In the genomic region with DNA sequence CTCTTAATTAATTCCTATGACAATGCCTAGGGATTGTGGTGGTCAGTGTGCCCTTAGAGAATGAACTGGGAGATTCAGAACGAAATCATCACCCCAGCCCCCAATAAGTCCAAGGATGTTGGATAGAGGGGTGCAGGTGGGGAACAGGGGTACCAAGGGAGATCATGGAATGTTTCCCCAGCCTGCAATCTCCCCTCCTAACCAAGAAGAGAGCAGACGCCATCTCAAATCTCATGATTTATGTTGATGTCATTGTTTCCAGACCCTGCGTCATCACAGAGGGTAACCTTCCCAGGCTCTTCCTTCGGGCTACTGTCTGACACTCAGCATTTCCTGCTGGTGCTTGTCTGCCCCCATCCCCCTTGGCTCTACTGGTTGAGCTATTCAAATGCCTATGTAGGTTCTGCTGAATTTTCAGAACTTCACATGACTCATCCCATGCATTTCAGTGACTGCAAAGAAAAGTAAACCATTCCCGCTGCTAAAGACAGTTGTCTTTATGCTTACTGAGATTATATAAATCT, we compare ENCODE assay signal across 1 cellular context.
TF ChIP-seq lines count a peak whose summit lies in the region.

No MANE protein-coding gene starts in this region.

TF ChIP-seq in HEK293, 187 proteins besides CTCF, POLR2A, EP300 and RAD21 (continued from another document and continues in another):
- TF ChIP-seq, protein P1, sequence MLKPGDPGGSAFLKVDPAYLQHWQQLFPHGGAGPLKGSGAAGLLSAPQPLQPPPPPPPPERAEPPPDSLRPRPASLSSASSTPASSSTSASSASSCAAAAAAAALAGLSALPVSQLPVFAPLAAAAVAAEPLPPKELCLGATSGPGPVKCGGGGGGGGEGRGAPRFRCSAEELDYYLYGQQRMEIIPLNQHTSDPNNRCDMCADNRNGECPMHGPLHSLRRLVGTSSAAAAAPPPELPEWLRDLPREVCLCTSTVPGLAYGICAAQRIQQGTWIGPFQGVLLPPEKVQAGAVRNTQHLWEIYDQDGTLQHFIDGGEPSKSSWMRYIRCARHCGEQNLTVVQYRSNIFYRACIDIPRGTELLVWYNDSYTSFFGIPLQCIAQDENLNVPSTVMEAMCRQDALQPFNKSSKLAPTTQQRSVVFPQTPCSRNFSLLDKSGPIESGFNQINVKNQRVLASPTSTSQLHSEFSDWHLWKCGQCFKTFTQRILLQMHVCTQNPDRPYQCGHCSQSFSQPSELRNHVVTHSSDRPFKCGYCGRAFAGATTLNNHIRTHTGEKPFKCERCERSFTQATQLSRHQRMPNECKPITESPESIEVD (tag by site-specific recombination; IDR thresholded peaks at IDR 0.05): no peak
- TF ChIP-seq, protein P2, sequence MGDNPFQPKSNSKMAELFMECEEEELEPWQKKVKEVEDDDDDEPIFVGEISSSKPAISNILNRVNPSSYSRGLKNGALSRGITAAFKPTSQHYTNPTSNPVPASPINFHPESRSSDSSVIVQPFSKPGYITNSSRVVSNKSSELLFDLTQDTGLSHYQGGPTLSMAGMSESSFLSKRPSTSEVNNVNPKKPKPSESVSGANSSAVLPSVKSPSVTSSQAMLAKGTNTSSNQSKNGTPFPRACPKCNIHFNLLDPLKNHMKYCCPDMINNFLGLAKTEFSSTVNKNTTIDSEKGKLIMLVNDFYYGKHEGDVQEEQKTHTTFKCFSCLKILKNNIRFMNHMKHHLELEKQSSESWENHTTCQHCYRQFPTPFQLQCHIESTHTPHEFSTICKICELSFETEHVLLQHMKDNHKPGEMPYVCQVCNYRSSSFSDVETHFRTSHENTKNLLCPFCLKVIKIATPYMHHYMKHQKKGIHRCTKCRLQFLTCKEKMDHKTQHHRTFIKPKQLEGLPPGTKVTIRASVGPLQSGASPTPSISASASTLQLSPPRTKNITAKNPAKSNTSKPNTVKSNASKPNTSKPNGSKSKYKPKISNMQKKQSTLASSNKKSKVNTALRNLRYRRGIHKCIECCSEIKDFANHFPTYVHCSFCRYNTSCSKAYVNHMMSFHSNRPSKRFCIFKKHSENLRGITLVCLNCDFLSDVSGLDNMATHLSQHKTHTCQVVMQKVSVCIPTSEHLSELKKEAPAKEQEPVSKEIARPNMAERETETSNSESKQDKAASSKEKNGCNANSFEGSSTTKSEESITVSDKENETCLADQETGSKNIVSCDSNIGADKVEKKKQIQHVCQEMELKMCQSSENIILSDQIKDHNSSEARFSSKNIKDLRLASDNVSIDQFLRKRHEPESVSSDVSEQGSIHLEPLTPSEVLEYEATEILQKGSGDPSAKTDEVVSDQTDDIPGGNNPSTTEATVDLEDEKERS (tag by site-specific recombination; IDR thresholded peaks at IDR 0.05): 0 out of 2 replicates have a peak, but pooled peaks have one; percentile 6
- TF ChIP-seq ZNF37A (tag by site-specific recombination; IDR thresholded peaks at IDR 0.05): no peak
- no peak for TF ChIP-seq ZNF266 (tag by site-specific recombination; IDR thresholded peaks at IDR 0.05; ENCODE audit: low read depth)
- TF ChIP-seq, protein P3, sequence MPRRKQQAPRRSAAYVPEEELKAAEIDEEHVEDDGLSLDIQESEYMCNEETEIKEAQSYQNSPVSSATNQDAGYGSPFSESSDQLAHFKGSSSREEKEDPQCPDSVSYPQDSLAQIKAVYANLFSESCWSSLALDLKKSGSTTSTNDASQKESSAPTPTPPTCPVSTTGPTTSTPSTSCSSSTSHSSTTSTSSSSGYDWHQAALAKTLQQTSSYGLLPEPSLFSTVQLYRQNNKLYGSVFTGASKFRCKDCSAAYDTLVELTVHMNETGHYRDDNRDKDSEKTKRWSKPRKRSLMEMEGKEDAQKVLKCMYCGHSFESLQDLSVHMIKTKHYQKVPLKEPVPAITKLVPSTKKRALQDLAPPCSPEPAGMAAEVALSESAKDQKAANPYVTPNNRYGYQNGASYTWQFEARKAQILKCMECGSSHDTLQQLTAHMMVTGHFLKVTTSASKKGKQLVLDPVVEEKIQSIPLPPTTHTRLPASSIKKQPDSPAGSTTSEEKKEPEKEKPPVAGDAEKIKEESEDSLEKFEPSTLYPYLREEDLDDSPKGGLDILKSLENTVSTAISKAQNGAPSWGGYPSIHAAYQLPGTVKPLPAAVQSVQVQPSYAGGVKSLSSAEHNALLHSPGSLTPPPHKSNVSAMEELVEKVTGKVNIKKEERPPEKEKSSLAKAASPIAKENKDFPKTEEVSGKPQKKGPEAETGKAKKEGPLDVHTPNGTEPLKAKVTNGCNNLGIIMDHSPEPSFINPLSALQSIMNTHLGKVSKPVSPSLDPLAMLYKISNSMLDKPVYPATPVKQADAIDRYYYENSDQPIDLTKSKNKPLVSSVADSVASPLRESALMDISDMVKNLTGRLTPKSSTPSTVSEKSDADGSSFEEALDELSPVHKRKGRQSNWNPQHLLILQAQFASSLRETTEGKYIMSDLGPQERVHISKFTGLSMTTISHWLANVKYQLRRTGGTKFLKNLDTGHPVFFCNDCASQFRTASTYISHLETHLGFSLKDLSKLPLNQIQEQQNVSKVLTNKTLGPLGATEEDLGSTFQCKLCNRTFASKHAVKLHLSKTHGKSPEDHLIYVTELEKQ (tag by site-specific recombination; IDR thresholded peaks at IDR 0.05; ENCODE audit: borderline replicate concordance): peak; percentile 41; the same call in 1 of the 2 replicates
- TF ChIP-seq, protein P4, sequence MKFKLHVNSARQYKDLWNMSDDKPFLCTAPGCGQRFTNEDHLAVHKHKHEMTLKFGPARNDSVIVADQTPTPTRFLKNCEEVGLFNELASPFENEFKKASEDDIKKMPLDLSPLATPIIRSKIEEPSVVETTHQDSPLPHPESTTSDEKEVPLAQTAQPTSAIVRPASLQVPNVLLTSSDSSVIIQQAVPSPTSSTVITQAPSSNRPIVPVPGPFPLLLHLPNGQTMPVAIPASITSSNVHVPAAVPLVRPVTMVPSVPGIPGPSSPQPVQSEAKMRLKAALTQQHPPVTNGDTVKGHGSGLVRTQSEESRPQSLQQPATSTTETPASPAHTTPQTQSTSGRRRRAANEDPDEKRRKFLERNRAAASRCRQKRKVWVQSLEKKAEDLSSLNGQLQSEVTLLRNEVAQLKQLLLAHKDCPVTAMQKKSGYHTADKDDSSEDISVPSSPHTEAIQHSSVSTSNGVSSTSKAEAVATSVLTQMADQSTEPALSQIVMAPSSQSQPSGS (tag by site-specific recombination; IDR thresholded peaks at IDR 0.05; ENCODE audit: low read depth): peak; percentile 83
- TF ChIP-seq MEIS1 (CRISPR knock-in tag; IDR thresholded peaks at IDR 0.05; ENCODE audit: borderline replicate concordance): peak; percentile 72; the same call in 1 of the 2 replicates
- TF ChIP-seq ZBTB17 (tag by site-specific recombination; IDR thresholded peaks at IDR 0.05): no peak
- TF ChIP-seq ZNF658 (tag by site-specific recombination; IDR thresholded peaks at IDR 0.05): no peak
- no peak for TF ChIP-seq ZNF596 (tag by site-specific recombination; IDR thresholded peaks at IDR 0.05)
- TF ChIP-seq ZNF394 (tag by site-specific recombination; IDR thresholded peaks at IDR 0.05; ENCODE audit: borderline replicate concordance): no peak
- no peak for TF ChIP-seq ZNF10 (tag by site-specific recombination; IDR thresholded peaks at IDR 0.05)
- no peak for TF ChIP-seq REPIN1 (tag by site-specific recombination; IDR thresholded peaks at IDR 0.05; ENCODE audit: low read depth)
- TF ChIP-seq ZNF324 (tag by site-specific recombination; IDR thresholded peaks at IDR 0.05): 0 out of 2 replicates have a peak, but pooled peaks have one; percentile 23
- TF ChIP-seq ZBTB48 (tag by site-specific recombination; IDR thresholded peaks at IDR 0.05): 0 out of 2 replicates have a peak, but pooled peaks have one; percentile 31
- TF ChIP-seq GFI1B (tag by site-specific recombination; IDR thresholded peaks at IDR 0.05): 0 out of 2 replicates have a peak, but pooled peaks have one; percentile 39
- no peak for TF ChIP-seq ZIC2 (tag by site-specific recombination; IDR thresholded peaks at IDR 0.05)
- TF ChIP-seq, protein P5, sequence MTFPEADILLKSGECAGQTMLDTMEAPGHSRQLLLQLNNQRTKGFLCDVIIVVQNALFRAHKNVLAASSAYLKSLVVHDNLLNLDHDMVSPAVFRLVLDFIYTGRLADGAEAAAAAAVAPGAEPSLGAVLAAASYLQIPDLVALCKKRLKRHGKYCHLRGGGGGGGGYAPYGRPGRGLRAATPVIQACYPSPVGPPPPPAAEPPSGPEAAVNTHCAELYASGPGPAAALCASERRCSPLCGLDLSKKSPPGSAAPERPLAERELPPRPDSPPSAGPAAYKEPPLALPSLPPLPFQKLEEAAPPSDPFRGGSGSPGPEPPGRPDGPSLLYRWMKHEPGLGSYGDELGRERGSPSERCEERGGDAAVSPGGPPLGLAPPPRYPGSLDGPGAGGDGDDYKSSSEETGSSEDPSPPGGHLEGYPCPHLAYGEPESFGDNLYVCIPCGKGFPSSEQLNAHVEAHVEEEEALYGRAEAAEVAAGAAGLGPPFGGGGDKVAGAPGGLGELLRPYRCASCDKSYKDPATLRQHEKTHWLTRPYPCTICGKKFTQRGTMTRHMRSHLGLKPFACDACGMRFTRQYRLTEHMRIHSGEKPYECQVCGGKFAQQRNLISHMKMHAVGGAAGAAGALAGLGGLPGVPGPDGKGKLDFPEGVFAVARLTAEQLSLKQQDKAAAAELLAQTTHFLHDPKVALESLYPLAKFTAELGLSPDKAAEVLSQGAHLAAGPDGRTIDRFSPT (tag by site-specific recombination; IDR thresholded peaks at IDR 0.05): no peak
- TF ChIP-seq ZNF600 (tag by site-specific recombination; IDR thresholded peaks at IDR 0.05): peak; percentile 76
- no peak for TF ChIP-seq BCL11A (tag by site-specific recombination; IDR thresholded peaks at IDR 0.05; ENCODE audit: low read depth)
- no peak for TF ChIP-seq TRIM28 (IDR thresholded peaks at IDR 0.05; ENCODE audit: borderline replicate concordance, low read length)
- TF ChIP-seq ZNF335 (tag by site-specific recombination; conservative IDR thresholded peaks at IDR 0.05): peak; percentile 44
- TF ChIP-seq, protein P6, sequence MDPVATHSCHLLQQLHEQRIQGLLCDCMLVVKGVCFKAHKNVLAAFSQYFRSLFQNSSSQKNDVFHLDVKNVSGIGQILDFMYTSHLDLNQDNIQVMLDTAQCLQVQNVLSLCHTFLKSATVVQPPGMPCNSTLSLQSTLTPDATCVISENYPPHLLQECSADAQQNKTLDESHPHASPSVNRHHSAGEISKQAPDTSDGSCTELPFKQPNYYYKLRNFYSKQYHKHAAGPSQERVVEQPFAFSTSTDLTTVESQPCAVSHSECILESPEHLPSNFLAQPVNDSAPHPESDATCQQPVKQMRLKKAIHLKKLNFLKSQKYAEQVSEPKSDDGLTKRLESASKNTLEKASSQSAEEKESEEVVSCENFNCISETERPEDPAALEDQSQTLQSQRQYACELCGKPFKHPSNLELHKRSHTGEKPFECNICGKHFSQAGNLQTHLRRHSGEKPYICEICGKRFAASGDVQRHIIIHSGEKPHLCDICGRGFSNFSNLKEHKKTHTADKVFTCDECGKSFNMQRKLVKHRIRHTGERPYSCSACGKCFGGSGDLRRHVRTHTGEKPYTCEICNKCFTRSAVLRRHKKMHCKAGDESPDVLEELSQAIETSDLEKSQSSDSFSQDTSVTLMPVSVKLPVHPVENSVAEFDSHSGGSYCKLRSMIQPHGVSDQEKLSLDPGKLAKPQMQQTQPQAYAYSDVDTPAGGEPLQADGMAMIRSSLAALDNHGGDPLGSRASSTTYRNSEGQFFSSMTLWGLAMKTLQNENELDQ (tag by site-specific recombination; IDR thresholded peaks at IDR 0.05; ENCODE audit: low read depth): no peak
- TF ChIP-seq SP7 (tag by site-specific recombination; IDR thresholded peaks at IDR 0.05): peak; percentile 40; the same call in 1 of the 2 replicates
- TF ChIP-seq, protein P7, sequence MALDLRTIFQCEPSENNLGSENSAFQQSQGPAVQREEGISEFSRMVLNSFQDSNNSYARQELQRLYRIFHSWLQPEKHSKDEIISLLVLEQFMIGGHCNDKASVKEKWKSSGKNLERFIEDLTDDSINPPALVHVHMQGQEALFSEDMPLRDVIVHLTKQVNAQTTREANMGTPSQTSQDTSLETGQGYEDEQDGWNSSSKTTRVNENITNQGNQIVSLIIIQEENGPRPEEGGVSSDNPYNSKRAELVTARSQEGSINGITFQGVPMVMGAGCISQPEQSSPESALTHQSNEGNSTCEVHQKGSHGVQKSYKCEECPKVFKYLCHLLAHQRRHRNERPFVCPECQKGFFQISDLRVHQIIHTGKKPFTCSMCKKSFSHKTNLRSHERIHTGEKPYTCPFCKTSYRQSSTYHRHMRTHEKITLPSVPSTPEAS (tag by site-specific recombination; IDR thresholded peaks at IDR 0.05): no peak
- TF ChIP-seq, protein P8, sequence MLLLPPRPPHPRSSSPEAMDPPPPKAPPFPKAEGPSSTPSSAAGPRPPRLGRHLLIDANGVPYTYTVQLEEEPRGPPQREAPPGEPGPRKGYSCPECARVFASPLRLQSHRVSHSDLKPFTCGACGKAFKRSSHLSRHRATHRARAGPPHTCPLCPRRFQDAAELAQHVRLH (tag by site-specific recombination; IDR thresholded peaks at IDR 0.05): no peak
- no peak for TF ChIP-seq ZNF501 (tag by site-specific recombination; IDR thresholded peaks at IDR 0.05)
- TF ChIP-seq, protein P9, sequence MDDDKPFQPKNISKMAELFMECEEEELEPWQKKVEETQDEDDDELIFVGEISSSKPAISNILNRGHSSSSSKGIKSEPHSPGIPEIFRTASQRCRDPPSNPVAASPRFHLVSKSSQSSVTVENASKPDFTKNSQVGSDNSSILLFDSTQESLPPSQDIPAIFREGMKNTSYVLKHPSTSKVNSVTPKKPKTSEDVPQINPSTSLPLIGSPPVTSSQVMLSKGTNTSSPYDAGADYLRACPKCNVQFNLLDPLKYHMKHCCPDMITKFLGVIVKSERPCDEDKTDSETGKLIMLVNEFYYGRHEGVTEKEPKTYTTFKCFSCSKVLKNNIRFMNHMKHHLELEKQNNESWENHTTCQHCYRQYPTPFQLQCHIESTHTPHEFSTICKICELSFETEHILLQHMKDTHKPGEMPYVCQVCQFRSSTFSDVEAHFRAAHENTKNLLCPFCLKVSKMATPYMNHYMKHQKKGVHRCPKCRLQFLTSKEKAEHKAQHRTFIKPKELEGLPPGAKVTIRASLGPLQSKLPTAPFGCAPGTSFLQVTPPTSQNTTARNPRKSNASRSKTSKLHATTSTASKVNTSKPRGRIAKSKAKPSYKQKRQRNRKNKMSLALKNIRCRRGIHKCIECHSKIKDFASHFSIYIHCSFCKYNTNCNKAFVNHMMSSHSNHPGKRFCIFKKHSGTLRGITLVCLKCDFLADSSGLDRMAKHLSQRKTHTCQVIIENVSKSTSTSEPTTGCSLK (tag by site-specific recombination; IDR thresholded peaks at IDR 0.05): no peak
- no peak for TF ChIP-seq BCL11B (tag by site-specific recombination; IDR thresholded peaks at IDR 0.05; ENCODE audit: low read depth)
- no peak for TF ChIP-seq ZNF114 (tag by site-specific recombination; IDR thresholded peaks at IDR 0.05)
- TF ChIP-seq, protein P10, sequence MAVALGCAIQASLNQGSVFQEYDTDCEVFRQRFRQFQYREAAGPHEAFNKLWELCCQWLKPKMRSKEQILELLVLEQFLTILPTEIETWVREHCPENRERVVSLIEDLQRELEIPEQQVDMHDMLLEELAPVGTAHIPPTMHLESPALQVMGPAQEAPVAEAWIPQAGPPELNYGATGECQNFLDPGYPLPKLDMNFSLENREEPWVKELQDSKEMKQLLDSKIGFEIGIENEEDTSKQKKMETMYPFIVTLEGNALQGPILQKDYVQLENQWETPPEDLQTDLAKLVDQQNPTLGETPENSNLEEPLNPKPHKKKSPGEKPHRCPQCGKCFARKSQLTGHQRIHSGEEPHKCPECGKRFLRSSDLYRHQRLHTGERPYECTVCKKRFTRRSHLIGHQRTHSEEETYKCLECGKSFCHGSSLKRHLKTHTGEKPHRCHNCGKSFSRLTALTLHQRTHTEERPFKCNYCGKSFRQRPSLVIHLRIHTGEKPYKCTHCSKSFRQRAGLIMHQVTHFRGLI (tag by site-specific recombination; IDR thresholded peaks at IDR 0.05): no peak
